Comparison of ENCODE assay signal across 1 cellular context in the genomic region with DNA sequence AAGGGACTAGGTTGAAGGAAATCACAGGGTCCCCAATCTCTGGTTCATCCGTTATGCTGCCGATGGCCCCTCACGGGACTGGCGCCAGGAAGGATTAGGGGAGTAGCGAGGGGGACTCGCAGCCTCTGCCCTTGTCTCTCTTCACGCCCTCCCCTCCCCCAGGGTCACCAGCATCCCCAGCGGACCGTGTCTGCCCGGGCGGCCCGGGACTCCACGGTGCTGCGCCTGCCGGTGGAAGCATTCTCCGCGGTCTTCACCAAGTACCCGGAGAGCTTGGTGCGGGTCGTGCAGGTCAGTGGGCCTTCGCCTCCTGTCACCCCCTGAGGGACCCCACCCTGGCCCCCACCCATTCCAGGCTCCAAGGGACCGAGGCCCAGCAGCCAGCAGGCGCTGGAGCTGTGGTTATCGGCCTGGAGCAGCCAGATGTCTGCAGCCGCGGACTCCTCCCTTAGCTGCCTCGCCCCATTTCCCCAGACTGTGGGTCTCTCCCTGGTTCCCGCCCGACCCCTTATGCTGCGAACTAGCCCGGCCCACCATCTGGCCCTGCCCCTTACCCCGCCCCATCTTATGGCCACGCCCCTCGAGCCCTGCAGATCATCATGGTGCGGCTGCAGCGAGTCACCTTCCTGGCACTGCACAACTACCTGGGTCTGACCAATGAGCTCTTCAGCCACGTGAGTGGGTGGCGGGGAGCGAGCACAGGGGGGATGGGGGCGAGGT.
TF ChIP-seq lines count a peak whose summit lies in the region.

No MANE protein-coding gene starts in this region.

TF ChIP-seq in HepG2, 621 proteins besides CTCF, POLR2A, EP300 and RAD21:
- TF ChIP-seq, protein P1, sequence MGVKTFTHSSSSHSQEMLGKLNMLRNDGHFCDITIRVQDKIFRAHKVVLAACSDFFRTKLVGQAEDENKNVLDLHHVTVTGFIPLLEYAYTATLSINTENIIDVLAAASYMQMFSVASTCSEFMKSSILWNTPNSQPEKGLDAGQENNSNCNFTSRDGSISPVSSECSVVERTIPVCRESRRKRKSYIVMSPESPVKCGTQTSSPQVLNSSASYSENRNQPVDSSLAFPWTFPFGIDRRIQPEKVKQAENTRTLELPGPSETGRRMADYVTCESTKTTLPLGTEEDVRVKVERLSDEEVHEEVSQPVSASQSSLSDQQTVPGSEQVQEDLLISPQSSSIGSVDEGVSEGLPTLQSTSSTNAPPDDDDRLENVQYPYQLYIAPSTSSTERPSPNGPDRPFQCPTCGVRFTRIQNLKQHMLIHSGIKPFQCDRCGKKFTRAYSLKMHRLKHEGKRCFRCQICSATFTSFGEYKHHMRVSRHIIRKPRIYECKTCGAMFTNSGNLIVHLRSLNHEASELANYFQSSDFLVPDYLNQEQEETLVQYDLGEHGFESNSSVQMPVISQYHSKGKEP (CRISPR knock-in tag; IDR thresholded peaks at IDR 0.05): no peak
- TF ChIP-seq TEAD2 (CRISPR knock-in tag; IDR thresholded peaks at IDR 0.05) (no peak), PRPF4 (IDR thresholded peaks at IDR 0.05; ENCODE audit: low read depth, low read length, poor library complexity, severe bottlenecking) (no peak), FOXM1 (CRISPR knock-in tag; IDR thresholded peaks at IDR 0.05) (no peak), HCFC1 (IDR thresholded peaks at IDR 0.05; ENCODE audit: low read depth, low read length) (no peak)
